ENCODE assay signal across 25 cellular contexts in genomic region chr19:7982651-7983099, GRCh38. TPM values are rescaled to one million over a fixed set of nuclear protein-coding genes. Genes with fewer than 3 reads are reported as not detected.
DNase-seq lines count a peak whose midpoint lies in the region; ATAC-seq and TF ChIP-seq lines count a peak whose summit lies in the region.
"Had no signal": no experiment of that assay in that cellular context is flagged by ENCODE, and none has a peak within 500 bp of the region (broad histone marks: within the 10 kb centered on the region; RNA-seq: fewer than 3 reads in every experiment).

No MANE protein-coding gene starts in this region.

- no peaks in the 10 kb centered on the region for H3K27me3 Mint-ChIP-seq in chondrocyte (ENCODE audit: low read depth)
- H3K27me3 Mint-ChIP-seq in nephron progenitor cell (ENCODE audit: low read depth, poor library complexity): peaks cover 2% of the 10 kb centered on the region
- H3K27me3 Mint-ChIP-seq: activated naive CD4-positive, alpha-beta T cell treated with anti-CD3 and anti-CD28 coated beads, Interleukin-2, amount 50 U/mL, for 24 hours; memory B cell had no signal

- intact Hi-C loops in left ventricle myocardium inferior (cut with micrococcal nuclease) (no loop called here), uterus (cut with DNase I; ENCODE audit: low total_unique reads) (no loop called here)

- DNase-seq in chondrocyte (ENCODE audit: low spot score) (peak; percentile 49), left ventricle myocardium inferior (no peak), nephron progenitor cell (peak; percentile 48), uterus (peak in 1 of 2 donors; percentile 34), WERI-Rb-1 (no peak)
- DNase-seq in stimulated activated CD4-positive, alpha-beta T cell treated with anti-CD3 and anti-CD28 coated beads, Interleukin-1b, Interleukin-23, amount 100 ng/mL, for 48 hours: no peak
- DNase-seq: activated CD8-positive, alpha-beta T cell treated with anti-CD3 and anti-CD28 coated beads, Interleukin-2, amount 10 ng/mL, durations not matched to agents 7 days and 5 days; Caco-2; MM.1S; NCI-H2081 treated with DMSO at 0.1 percent for 48 hours; NCI-H226; stomach; T-helper 1 cell; thyroid gland had no signal

- H3K9me3 ChIP-seq in left ventricle myocardium inferior (replicated peaks) (no peaks in the 10 kb centered on the region), uterus (no peaks in the 10 kb centered on the region), WERI-Rb-1 (ENCODE audit: severe bottlenecking) (no peaks in the 10 kb centered on the region)
- H3K9me3 ChIP-seq: breast epithelium, Caco-2, esophagus muscularis mucosa, neutrophil, prostate gland, stomach, thyroid gland had no signal

- H3K9me3 Mint-ChIP-seq in chondrocyte (ENCODE audit: low read depth) (no peaks in the 10 kb centered on the region), nephron progenitor cell (no peaks in the 10 kb centered on the region)
- H3K9me3 Mint-ChIP-seq: activated naive CD4-positive, alpha-beta T cell treated with anti-CD3 and anti-CD28 coated beads, Interleukin-2, amount 50 U/mL, for 24 hours; activated T-helper 2 cell treated with anti-CD3 and anti-CD28 coated beads, Interferon-gamma antibody, Interleukin-2, Interleukin-4, amounts not matched to agents 10 μg/mL and 5 μg/mL and 100 μg/mL, durations not matched to agents 14 hours and 24 hours and 36 hours; memory B cell had no signal

- H3K4me3 ChIP-seq in left ventricle myocardium inferior (peak overlapping the region; percentile 4), uterus (no peak overlapping the region), WERI-Rb-1 (ENCODE audit: low read depth, low read length) (no peak overlapping the region)
- H3K4me3 ChIP-seq: breast epithelium, coronary artery, esophagus muscularis mucosa, prostate gland, stomach, thyroid gland had no signal

- H3K4me3 Mint-ChIP-seq in chondrocyte (ENCODE audit: unreplicated experiment) (no peak overlapping the region), nephron progenitor cell (peak overlapping the region; percentile 47)
- H3K4me3 Mint-ChIP-seq: activated CD8-positive, alpha-beta T cell treated with anti-CD3 and anti-CD28 coated beads, Interleukin-2, amount 10 ng/mL, durations not matched to agents 7 days and 5 days; activated naive CD4-positive, alpha-beta T cell treated with anti-CD3 and anti-CD28 coated beads, Interleukin-2, amount 50 U/mL, for 24 hours; memory B cell had no signal

- H3K27ac ChIP-seq in left ventricle myocardium inferior (replicated peaks): peak overlapping the region; percentile 78
- peak overlapping the region; percentile 19 to 28 for H3K27ac ChIP-seq in uterus
- no peak overlapping the region for H3K27ac ChIP-seq in WERI-Rb-1
- H3K27ac ChIP-seq: coronary artery, KMS-11, neutrophil, prostate gland had no signal

- no peak overlapping the region for H3K27ac Mint-ChIP-seq in chondrocyte (ENCODE audit: unreplicated experiment)
- H3K27ac Mint-ChIP-seq in nephron progenitor cell: peak overlapping the region; percentile 96
- H3K27ac Mint-ChIP-seq: activated CD8-positive, alpha-beta T cell treated with anti-CD3 and anti-CD28 coated beads, Interleukin-2, amount 10 ng/mL, durations not matched to agents 7 days and 5 days; activated naive CD4-positive, alpha-beta T cell treated with anti-CD3 and anti-CD28 coated beads, Interleukin-2, amount 50 U/mL, for 24 hours; activated T-helper 2 cell treated with anti-CD3 and anti-CD28 coated beads, Interferon-gamma antibody, Interleukin-2, Interleukin-4, amounts not matched to agents 10 μg/mL and 5 μg/mL and 100 μg/mL, durations not matched to agents 14 hours and 24 hours and 36 hours; memory B cell had no signal

- H3K27me3 ChIP-seq in left ventricle myocardium inferior (ENCODE audit: low read depth): no peaks in the 10 kb centered on the region
- no peaks in the 10 kb centered on the region for H3K27me3 ChIP-seq in uterus
- no peaks in the 10 kb centered on the region for H3K27me3 ChIP-seq in WERI-Rb-1 (ENCODE audit: insufficient read depth, low read depth, severe bottlenecking)
- H3K27me3 ChIP-seq: breast epithelium, esophagus muscularis mucosa, neutrophil, stomach, thyroid gland had no signal

- no peak for TF ChIP-seq POLR2A in uterus (IDR thresholded peaks at IDR 0.05)

- H3K4me1 Mint-ChIP-seq in chondrocyte (ENCODE audit: low read depth): peaks cover 17% of the 10 kb centered on the region
- peaks cover 64% of the 10 kb centered on the region for H3K4me1 Mint-ChIP-seq in nephron progenitor cell

- H3K36me3 ChIP-seq in left ventricle myocardium inferior (peaks cover 70% of the 10 kb centered on the region), uterus (no peaks in the 10 kb centered on the region), WERI-Rb-1 (peaks cover 88% of the 10 kb centered on the region)

- H3K36me3 Mint-ChIP-seq in chondrocyte (ENCODE audit: low read depth) (peaks cover 11% of the 10 kb centered on the region), nephron progenitor cell (ENCODE audit: low read depth) (peaks cover 38% of the 10 kb centered on the region)

- H3K4me1 ChIP-seq in left ventricle myocardium inferior (peaks cover 72% of the 10 kb centered on the region), uterus (no peaks in the 10 kb centered on the region)
- H3K4me1 ChIP-seq: Caco-2 had no signal

- no peak for TF ChIP-seq CTCF in chondrocyte (IDR thresholded peaks at IDR 0.05)
- TF ChIP-seq CTCF in left ventricle myocardium inferior (IDR thresholded peaks at IDR 0.05; ENCODE audit: borderline replicate concordance): no peak
- TF ChIP-seq CTCF in nephron progenitor cell (IDR thresholded peaks at IDR 0.05): no peak
- TF ChIP-seq CTCF in uterus (IDR thresholded peaks at IDR 0.05): no peak
- TF ChIP-seq CTCF in WERI-Rb-1 (IDR thresholded peaks at IDR 0.05; ENCODE audit: low read depth, low read length): no peak

- no peak for ATAC-seq in HG02571 (IDR thresholded peaks at IDR 0.05; ENCODE audit: unreplicated experiment)
- ATAC-seq: activated CD4-positive, CD25-positive, alpha-beta regulatory T cell treated with anti-CD3 and anti-CD28 coated beads, Interleukin-2, amount 50 U/mL, for 24 hours; activated CD8-positive, alpha-beta T cell treated with anti-CD3 and anti-CD28 coated beads, Interleukin-2, amount 10 ng/mL, durations not matched to agents 7 days and 5 days had no signal

RNA-seq across cellular contexts. Expression of gene ELAVL1, which starts 22.8 kb away (rescaled TPM):
- total RNA-seq in chondrocyte (67.9 to 80.5 TPM (median 71.9 TPM) in 3 replicates), left ventricle myocardium inferior (50.5 TPM), uterus (10 to 100 TPM; 14.1 to 71.7 (median 39.3) TPM)

RNA-seq across cellular contexts. Expression of gene TIMM44, which starts 39.2 kb away (rescaled TPM):
- total RNA-seq in chondrocyte: 47.1 to 75.4 TPM (median 68.0 TPM) in 3 replicates
- total RNA-seq in left ventricle myocardium inferior: 89.1 TPM
- total RNA-seq in uterus: 100 to 1,000 TPM in 1 of 4 donors, 10 to 100 TPM in 3; 41.1 to 117 (median 62.9) TPM

RNA-seq across cellular contexts. Expression of gene CTXN1, which starts 56.7 kb away (rescaled TPM):
- total RNA-seq in chondrocyte: 21.8 to 41.5 TPM (median 36.0 TPM) in 3 replicates
- total RNA-seq in left ventricle myocardium inferior: 0.22 TPM
- total RNA-seq in uterus: 10 to 100 TPM in 2 of 4 donors, 1 to 10 TPM in 1, not detected in 1; 7.2 to 47.1 (median 14.9) TPM

Comparison
In these comparisons a context has a peak if more than half of its experiments do, and no peak if none do; other contexts are left out.
1. DNase-seq: peak in chondrocyte (single experiment) and nephron progenitor cell (single experiment); none in left ventricle myocardium inferior (single experiment), stimulated activated CD4-positive, alpha-beta T cell treated with anti-CD3 and anti-CD28 coated beads, Interleukin-1b, Interleukin-23, amount 100 ng/mL, for 48 hours (single experiment) and WERI-Rb-1 (single experiment).